Comparison of ENCODE assay signal across 1 cellular context in the genomic region with DNA sequence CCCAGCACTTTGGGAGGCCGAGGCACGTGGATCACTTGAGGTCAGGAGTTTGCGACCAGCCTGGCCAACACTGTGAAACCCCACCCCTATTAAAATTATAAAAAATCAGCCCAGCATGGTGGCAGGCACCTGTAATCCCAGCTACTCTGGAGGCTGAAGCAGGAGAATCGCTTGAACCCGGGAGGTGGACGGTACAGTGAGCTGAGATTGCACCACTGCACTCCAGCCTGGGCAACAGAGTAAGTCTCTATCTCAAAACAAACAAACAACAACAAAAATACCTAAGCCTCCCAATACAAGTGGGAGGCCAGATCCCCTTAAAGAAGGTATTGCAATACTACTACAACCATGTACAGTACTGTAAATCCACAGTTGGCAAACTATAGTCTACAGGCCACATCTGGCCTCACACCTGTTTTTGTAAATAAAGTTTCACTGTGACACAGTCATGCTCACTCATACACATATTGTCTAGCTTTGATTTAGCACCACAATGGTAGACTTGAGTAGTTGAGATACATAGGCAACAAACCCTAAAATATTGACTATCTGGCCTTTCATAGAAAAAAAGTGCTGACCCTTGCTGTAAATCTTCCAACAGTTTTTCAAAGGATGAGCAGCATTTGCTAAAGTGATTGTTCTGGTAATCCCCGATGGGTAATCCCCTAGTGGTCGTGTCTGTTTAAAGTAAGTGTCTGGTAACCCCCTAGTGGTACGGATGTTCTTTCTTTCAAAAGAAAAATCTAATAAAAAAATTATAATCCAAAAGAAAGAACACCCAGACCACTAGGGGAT.
TF ChIP-seq lines count a peak whose summit lies in the region.

No MANE protein-coding gene starts in this region.

TF ChIP-seq in GM12878, 131 proteins besides CTCF, POLR2A, EP300 and RAD21 (continued from another document and continues in another):
- no peak for TF ChIP-seq ZNF274 (IDR thresholded peaks at IDR 0.05; ENCODE audit: insufficient read depth, insufficient read length)
- TF ChIP-seq, protein P1, sequence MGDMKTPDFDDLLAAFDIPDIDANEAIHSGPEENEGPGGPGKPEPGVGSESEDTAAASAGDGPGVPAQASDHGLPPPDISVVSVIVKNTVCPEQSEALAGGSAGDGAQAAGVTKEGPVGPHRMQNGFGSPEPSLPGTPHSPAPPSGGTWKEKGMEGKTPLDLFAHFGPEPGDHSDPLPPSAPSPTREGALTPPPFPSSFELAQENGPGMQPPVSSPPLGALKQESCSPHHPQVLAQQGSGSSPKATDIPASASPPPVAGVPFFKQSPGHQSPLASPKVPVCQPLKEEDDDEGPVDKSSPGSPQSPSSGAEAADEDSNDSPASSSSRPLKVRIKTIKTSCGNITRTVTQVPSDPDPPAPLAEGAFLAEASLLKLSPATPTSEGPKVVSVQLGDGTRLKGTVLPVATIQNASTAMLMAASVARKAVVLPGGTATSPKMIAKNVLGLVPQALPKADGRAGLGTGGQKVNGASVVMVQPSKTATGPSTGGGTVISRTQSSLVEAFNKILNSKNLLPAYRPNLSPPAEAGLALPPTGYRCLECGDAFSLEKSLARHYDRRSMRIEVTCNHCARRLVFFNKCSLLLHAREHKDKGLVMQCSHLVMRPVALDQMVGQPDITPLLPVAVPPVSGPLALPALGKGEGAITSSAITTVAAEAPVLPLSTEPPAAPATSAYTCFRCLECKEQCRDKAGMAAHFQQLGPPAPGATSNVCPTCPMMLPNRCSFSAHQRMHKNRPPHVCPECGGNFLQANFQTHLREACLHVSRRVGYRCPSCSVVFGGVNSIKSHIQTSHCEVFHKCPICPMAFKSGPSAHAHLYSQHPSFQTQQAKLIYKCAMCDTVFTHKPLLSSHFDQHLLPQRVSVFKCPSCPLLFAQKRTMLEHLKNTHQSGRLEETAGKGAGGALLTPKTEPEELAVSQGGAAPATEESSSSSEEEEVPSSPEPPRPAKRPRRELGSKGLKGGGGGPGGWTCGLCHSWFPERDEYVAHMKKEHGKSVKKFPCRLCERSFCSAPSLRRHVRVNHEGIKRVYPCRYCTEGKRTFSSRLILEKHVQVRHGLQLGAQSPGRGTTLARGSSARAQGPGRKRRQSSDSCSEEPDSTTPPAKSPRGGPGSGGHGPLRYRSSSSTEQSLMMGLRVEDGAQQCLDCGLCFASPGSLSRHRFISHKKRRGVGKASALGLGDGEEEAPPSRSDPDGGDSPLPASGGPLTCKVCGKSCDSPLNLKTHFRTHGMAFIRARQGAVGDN (IDR thresholded peaks at IDR 0.05) = peak; percentile 88
- TF ChIP-seq, protein P2, sequence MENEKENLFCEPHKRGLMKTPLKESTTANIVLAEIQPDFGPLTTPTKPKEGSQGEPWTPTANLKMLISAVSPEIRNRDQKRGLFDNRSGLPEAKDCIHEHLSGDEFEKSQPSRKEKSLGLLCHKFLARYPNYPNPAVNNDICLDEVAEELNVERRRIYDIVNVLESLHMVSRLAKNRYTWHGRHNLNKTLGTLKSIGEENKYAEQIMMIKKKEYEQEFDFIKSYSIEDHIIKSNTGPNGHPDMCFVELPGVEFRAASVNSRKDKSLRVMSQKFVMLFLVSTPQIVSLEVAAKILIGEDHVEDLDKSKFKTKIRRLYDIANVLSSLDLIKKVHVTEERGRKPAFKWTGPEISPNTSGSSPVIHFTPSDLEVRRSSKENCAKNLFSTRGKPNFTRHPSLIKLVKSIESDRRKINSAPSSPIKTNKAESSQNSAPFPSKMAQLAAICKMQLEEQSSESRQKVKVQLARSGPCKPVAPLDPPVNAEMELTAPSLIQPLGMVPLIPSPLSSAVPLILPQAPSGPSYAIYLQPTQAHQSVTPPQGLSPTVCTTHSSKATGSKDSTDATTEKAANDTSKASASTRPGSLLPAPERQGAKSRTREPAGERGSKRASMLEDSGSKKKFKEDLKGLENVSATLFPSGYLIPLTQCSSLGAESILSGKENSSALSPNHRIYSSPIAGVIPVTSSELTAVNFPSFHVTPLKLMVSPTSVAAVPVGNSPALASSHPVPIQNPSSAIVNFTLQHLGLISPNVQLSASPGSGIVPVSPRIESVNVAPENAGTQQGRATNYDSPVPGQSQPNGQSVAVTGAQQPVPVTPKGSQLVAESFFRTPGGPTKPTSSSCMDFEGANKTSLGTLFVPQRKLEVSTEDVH (IDR thresholded peaks at IDR 0.05; ENCODE audit: low read depth, partially characterized antibody) = no peak
- no peak for TF ChIP-seq SPI1 (IDR thresholded peaks at IDR 0.05; ENCODE audit: borderline replicate concordance, insufficient read depth, low read depth, low read length)
- TF ChIP-seq CHD4 (IDR thresholded peaks at IDR 0.05) = no peak
- TF ChIP-seq POLR2AphosphoS2 (IDR thresholded peaks at IDR 0.05; ENCODE audit: low read depth, low read length) = no peak
- TF ChIP-seq, protein P3, sequence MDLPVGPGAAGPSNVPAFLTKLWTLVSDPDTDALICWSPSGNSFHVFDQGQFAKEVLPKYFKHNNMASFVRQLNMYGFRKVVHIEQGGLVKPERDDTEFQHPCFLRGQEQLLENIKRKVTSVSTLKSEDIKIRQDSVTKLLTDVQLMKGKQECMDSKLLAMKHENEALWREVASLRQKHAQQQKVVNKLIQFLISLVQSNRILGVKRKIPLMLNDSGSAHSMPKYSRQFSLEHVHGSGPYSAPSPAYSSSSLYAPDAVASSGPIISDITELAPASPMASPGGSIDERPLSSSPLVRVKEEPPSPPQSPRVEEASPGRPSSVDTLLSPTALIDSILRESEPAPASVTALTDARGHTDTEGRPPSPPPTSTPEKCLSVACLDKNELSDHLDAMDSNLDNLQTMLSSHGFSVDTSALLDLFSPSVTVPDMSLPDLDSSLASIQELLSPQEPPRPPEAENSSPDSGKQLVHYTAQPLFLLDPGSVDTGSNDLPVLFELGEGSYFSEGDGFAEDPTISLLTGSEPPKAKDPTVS (IDR thresholded peaks at IDR 0.05; ENCODE audit: low read depth, low read length) = no peak
- peak; percentile 87 for TF ChIP-seq RELA (IDR thresholded peaks at IDR 0.05; ENCODE audit: borderline replicate concordance, partially characterized antibody)
- TF ChIP-seq, protein P4, sequence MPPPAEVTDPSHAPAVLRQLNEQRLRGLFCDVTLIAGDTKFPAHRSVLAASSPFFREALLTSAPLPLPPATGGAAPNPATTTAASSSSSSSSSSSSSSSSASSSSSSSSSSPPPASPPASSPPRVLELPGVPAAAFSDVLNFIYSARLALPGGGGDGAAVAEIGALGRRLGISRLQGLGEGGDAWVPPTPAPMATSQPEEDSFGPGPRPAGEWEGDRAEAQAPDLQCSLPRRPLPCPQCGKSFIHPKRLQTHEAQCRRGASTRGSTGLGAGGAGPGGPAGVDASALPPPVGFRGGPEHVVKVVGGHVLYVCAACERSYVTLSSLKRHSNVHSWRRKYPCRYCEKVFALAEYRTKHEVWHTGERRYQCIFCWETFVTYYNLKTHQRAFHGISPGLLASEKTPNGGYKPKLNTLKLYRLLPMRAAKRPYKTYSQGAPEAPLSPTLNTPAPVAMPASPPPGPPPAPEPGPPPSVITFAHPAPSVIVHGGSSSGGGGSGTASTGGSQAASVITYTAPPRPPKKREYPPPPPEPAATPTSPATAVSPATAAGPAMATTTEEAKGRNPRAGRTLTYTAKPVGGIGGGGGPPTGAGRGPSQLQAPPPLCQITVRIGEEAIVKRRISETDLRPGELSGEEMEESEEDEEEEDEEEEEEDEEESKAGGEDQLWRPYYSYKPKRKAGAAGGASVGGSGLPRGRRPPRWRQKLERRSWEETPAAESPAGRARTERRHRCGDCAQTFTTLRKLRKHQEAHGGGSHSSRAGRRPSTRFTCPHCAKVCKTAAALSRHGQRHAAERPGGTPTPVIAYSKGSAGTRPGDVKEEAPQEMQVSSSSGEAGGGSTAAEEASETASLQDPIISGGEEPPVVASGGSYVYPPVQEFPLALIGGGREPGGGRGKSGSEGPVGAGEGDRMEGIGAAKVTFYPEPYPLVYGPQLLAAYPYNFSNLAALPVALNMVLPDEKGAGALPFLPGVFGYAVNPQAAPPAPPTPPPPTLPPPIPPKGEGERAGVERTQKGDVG (CRISPR knock-in tag; IDR thresholded peaks at IDR 0.05) = 0 out of 2 replicates have a peak, but pooled peaks have one; percentile 44
- no peak for TF ChIP-seq SMAD5 (IDR thresholded peaks at IDR 0.05; ENCODE audit: low read depth)
- no peak for TF ChIP-seq SREBF2 (IDR thresholded peaks at IDR 0.05; ENCODE audit: low read length)
- no peak for TF ChIP-seq POLR2AphosphoS5 (IDR thresholded peaks at IDR 0.05; ENCODE audit: low read length)
- TF ChIP-seq RAD51 (IDR thresholded peaks at IDR 0.05) = no peak
- no peak for TF ChIP-seq YBX1 (IDR thresholded peaks at IDR 0.05)
- no peak for TF ChIP-seq HDGF (IDR thresholded peaks at IDR 0.05)
- peak; percentile 80; the same call in 1 of the 2 replicates for TF ChIP-seq STAT3 (IDR thresholded peaks at IDR 0.05; ENCODE audit: low read depth, low read length)
- TF ChIP-seq CHD1 (IDR thresholded peaks at IDR 0.05; ENCODE audit: low read depth, low read length) = no peak
- TF ChIP-seq ZNF24 (IDR thresholded peaks at IDR 0.05) = peak; percentile 64; the same call in 1 of the 2 replicates
- no peak for TF ChIP-seq SIN3A (IDR thresholded peaks at IDR 0.05; ENCODE audit: low read depth, low read length)
- no peak for TF ChIP-seq ZSCAN29 (IDR thresholded peaks at IDR 0.05)
- peak; percentile 71 for TF ChIP-seq RUNX3 (IDR thresholded peaks at IDR 0.05; ENCODE audit: low read length)
- TF ChIP-seq ESRRA (IDR thresholded peaks at IDR 0.05; ENCODE audit: low read length) = no peak
- TF ChIP-seq, protein P5, sequence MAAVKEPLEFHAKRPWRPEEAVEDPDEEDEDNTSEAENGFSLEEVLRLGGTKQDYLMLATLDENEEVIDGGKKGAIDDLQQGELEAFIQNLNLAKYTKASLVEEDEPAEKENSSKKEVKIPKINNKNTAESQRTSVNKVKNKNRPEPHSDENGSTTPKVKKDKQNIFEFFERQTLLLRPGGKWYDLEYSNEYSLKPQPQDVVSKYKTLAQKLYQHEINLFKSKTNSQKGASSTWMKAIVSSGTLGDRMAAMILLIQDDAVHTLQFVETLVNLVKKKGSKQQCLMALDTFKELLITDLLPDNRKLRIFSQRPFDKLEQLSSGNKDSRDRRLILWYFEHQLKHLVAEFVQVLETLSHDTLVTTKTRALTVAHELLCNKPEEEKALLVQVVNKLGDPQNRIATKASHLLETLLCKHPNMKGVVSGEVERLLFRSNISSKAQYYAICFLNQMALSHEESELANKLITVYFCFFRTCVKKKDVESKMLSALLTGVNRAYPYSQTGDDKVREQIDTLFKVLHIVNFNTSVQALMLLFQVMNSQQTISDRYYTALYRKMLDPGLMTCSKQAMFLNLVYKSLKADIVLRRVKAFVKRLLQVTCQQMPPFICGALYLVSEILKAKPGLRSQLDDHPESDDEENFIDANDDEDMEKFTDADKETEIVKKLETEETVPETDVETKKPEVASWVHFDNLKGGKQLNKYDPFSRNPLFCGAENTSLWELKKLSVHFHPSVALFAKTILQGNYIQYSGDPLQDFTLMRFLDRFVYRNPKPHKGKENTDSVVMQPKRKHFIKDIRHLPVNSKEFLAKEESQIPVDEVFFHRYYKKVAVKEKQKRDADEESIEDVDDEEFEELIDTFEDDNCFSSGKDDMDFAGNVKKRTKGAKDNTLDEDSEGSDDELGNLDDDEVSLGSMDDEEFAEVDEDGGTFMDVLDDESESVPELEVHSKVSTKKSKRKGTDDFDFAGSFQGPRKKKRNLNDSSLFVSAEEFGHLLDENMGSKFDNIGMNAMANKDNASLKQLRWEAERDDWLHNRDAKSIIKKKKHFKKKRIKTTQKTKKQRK (IDR thresholded peaks at IDR 0.05; ENCODE audit: low read depth, low read length) = no peak
- TF ChIP-seq, protein P6, sequence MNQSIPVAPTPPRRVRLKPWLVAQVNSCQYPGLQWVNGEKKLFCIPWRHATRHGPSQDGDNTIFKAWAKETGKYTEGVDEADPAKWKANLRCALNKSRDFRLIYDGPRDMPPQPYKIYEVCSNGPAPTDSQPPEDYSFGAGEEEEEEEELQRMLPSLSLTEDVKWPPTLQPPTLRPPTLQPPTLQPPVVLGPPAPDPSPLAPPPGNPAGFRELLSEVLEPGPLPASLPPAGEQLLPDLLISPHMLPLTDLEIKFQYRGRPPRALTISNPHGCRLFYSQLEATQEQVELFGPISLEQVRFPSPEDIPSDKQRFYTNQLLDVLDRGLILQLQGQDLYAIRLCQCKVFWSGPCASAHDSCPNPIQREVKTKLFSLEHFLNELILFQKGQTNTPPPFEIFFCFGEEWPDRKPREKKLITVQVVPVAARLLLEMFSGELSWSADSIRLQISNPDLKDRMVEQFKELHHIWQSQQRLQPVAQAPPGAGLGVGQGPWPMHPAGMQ (IDR thresholded peaks at IDR 0.05; ENCODE audit: borderline replicate concordance) = no peak
- TF ChIP-seq, protein P7, sequence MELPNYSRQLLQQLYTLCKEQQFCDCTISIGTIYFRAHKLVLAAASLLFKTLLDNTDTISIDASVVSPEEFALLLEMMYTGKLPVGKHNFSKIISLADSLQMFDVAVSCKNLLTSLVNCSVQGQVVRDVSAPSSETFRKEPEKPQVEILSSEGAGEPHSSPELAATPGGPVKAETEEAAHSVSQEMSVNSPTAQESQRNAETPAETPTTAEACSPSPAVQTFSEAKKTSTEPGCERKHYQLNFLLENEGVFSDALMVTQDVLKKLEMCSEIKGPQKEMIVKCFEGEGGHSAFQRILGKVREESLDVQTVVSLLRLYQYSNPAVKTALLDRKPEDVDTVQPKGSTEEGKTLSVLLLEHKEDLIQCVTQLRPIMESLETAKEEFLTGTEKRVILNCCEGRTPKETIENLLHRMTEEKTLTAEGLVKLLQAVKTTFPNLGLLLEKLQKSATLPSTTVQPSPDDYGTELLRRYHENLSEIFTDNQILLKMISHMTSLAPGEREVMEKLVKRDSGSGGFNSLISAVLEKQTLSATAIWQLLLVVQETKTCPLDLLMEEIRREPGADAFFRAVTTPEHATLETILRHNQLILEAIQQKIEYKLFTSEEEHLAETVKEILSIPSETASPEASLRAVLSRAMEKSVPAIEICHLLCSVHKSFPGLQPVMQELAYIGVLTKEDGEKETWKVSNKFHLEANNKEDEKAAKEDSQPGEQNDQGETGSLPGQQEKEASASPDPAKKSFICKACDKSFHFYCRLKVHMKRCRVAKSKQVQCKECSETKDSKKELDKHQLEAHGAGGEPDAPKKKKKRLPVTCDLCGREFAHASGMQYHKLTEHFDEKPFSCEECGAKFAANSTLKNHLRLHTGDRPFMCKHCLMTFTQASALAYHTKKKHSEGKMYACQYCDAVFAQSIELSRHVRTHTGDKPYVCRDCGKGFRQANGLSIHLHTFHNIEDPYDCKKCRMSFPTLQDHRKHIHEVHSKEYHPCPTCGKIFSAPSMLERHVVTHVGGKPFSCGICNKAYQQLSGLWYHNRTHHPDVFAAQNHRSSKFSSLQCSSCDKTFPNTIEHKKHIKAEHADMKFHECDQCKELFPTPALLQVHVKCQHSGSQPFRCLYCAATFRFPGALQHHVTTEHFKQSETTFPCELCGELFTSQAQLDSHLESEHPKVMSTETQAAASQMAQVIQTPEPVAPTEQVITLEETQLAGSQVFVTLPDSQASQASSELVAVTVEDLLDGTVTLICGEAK (IDR thresholded peaks at IDR 0.05; ENCODE audit: borderline replicate concordance) = peak; percentile 92
